Comparison of ENCODE assay signal across 1 cellular context in genomic region chr9:134187110-134187531, GRCh38.
TF ChIP-seq lines count a peak whose summit lies in the region.

No MANE protein-coding gene starts in this region.

TF ChIP-seq in WTC11, 78 proteins besides CTCF, POLR2A, EP300 and RAD21 (continued from another document):
- TF ChIP-seq FOXP4 (CRISPR knock-in tag; IDR thresholded peaks at IDR 0.05) (no peak), ZNF121 (CRISPR knock-in tag; IDR thresholded peaks at IDR 0.05) (0 out of 2 replicates have a peak, but pooled peaks have one; percentile 18), ZNF416 (CRISPR knock-in tag; IDR thresholded peaks at IDR 0.05) (no peak), ETV6 (CRISPR knock-in tag; IDR thresholded peaks at IDR 0.05) (no peak)
TF ChIP-seq in WTC11: peak in this region for 2.
